In genomic region chr9:119365291-119366027, GRCh38 we compare ENCODE assay signal across 8 cellular contexts. TPM values are rescaled to one million over a fixed set of nuclear protein-coding genes. Genes with fewer than 3 reads are reported as not detected.
DNase-seq lines count a peak whose midpoint lies in the region; ATAC-seq and TF ChIP-seq lines count a peak whose summit lies in the region.
"Had no signal": no experiment of that assay in that cellular context is flagged by ENCODE, and none has a peak within 500 bp of the region (broad histone marks: within the 10 kb centered on the region; RNA-seq: fewer than 3 reads in every experiment).

No MANE protein-coding gene starts in this region.

- H4K20me1 ChIP-seq in Karpas-422 (ENCODE audit: insufficient read depth, low read depth, low read length), result no peaks in the 10 kb centered on the region

- no peak overlapping the region for H3K4me3 Mint-ChIP-seq in stimulated activated effector memory CD8-positive, alpha-beta T cell treated with anti-CD3 and anti-CD28 coated beads, Interleukin-12 subunit alpha, Interleukin-12 subunit beta, amount 100 ng/mL, for 72 hours
- H3K4me3 Mint-ChIP-seq: activated B cell treated with CpG ODN at 0.5 μM for 24 hours had no signal

- in situ Hi-C loops in G401 (cut with HindIII; ENCODE audit: low sequenced_read_pairs), result no loop called here

- no peaks in the 10 kb centered on the region for H3K4me1 Mint-ChIP-seq in stimulated activated effector memory CD8-positive, alpha-beta T cell treated with anti-CD3 and anti-CD28 coated beads, Interleukin-12 subunit alpha, Interleukin-12 subunit beta, amount 100 ng/mL, for 72 hours

- H3K4me2 ChIP-seq in Karpas-422 (ENCODE audit: low read depth, low read length, poor library complexity, severe bottlenecking), result no peak overlapping the region

- 18 to 23% methylated on average over 8 to 9 of the region's 9 CpGs for WGBS in esophagus squamous epithelium, 2 donors

- H3K9me3 Mint-ChIP-seq in stimulated activated effector memory CD8-positive, alpha-beta T cell treated with anti-CD3 and anti-CD28 coated beads, Interleukin-12 subunit alpha, Interleukin-12 subunit beta, amount 100 ng/mL, for 72 hours, result peaks cover 11% of the 10 kb centered on the region

- H3K36me3 Mint-ChIP-seq in stimulated activated effector memory CD8-positive, alpha-beta T cell treated with anti-CD3 and anti-CD28 coated beads, Interleukin-12 subunit alpha, Interleukin-12 subunit beta, amount 100 ng/mL, for 72 hours, result no peaks in the 10 kb centered on the region

- H3K9ac ChIP-seq in Karpas-422 (ENCODE audit: low read length), result no peak overlapping the region
- no peak overlapping the region for H3K9ac ChIP-seq in iPS-20b (ENCODE audit: low read depth, low read length)

- DNase-seq in G401 (ENCODE audit: low spot score) (peak; percentile 94), Karpas-422 (peak; percentile 73), SW480 (ENCODE audit: low spot score) (peak; percentile 28), esophagus squamous epithelium (lab: John Stamatoyannopoulos, UW) (no peak)
- DNase-seq in stimulated activated effector memory CD8-positive, alpha-beta T cell treated with anti-CD3 and anti-CD28 coated beads, Interleukin-12 subunit alpha, Interleukin-12 subunit beta, amount 100 ng/mL, for 72 hours (ENCODE audit: low spot score in 2 of 2), result no peak
- DNase-seq: activated B cell treated with CpG ODN at 0.5 μM for 24 hours had no signal

- no peak for TF ChIP-seq POLR2A in esophagus squamous epithelium (IDR thresholded peaks at IDR 0.05)

- ATAC-seq in GM21528 (IDR thresholded peaks at IDR 0.05; ENCODE audit: low FRiP score, unreplicated experiment), result no peak
- no peak for ATAC-seq in stimulated activated effector memory CD8-positive, alpha-beta T cell treated with anti-CD3 and anti-CD28 coated beads, Interleukin-12 subunit alpha, Interleukin-12 subunit beta, amount 100 ng/mL, for 72 hours

- H3K4me3 ChIP-seq in Karpas-422 (ENCODE audit: low read length) (no peak overlapping the region), iPS-20b (ENCODE audit: low read length) (peak overlapping the region; percentile 53), esophagus squamous epithelium (no peak overlapping the region)

- H3K27me3 ChIP-seq in Karpas-422 (ENCODE audit: low read length) (no peaks in the 10 kb centered on the region), iPS-20b (ENCODE audit: insufficient read depth, low read length) (peaks cover 38% of the 10 kb centered on the region), esophagus squamous epithelium (peaks cover 0 to 48% (median 10%) of the 10 kb centered on the region in 4 donors)

- H3K27ac ChIP-seq in Karpas-422 (ENCODE audit: low read length) (no peak overlapping the region), iPS-20b (ENCODE audit: low read length) (peak overlapping the region; percentile 60), esophagus squamous epithelium (no peak overlapping the region)

- H3K27ac Mint-ChIP-seq in stimulated activated effector memory CD8-positive, alpha-beta T cell treated with anti-CD3 and anti-CD28 coated beads, Interleukin-12 subunit alpha, Interleukin-12 subunit beta, amount 100 ng/mL, for 72 hours, result no peak overlapping the region
- H3K27ac Mint-ChIP-seq: activated B cell treated with CpG ODN at 0.5 μM for 24 hours had no signal

- H3K9me2 ChIP-seq in Karpas-422 (replicated peaks; ENCODE audit: insufficient read depth, low read length), result no peaks in the 10 kb centered on the region

- no peak overlapping the region for H2AFZ ChIP-seq in Karpas-422 (ENCODE audit: low read length)

- TF ChIP-seq CTCF in esophagus squamous epithelium (IDR thresholded peaks at IDR 0.05), result peak in 3 of 6 experiments; percentile 40 to 59 (median 43)

- H3K36me3 ChIP-seq in Karpas-422 (ENCODE audit: insufficient read depth, low read length) (no peaks in the 10 kb centered on the region), iPS-20b (ENCODE audit: insufficient read depth, low read depth, low read length) (no peaks in the 10 kb centered on the region), esophagus squamous epithelium (no peaks in the 10 kb centered on the region)

- H3K79me2 ChIP-seq in Karpas-422 (ENCODE audit: low read length), result no peaks in the 10 kb centered on the region

- H3K9me3 ChIP-seq in Karpas-422 (ENCODE audit: low read length) (no peaks in the 10 kb centered on the region), iPS-20b (ENCODE audit: insufficient read depth, low read depth, low read length) (no peaks in the 10 kb centered on the region), esophagus squamous epithelium (no peaks in the 10 kb centered on the region)

- intact Hi-C loops in esophagus squamous epithelium (cut with DNase I), result no loop called here

- no peaks in the 10 kb centered on the region for H3K4me1 ChIP-seq in Karpas-422 (ENCODE audit: low read length)
- peaks cover 28% of the 10 kb centered on the region for H3K4me1 ChIP-seq in iPS-20b (ENCODE audit: insufficient read depth, low read length)
- peaks cover 0 to 20% (median 10%) of the 10 kb centered on the region in 3 donors for H3K4me1 ChIP-seq in esophagus squamous epithelium

RNA-seq across cellular contexts. Expression of gene BRINP1, which starts 3.8 kb away (rescaled TPM):
- total RNA-seq in G401 (2014; rRNA removed; shearing (Covaris generic)), result not detected in 2 replicates
- total RNA-seq in Karpas-422 (2014; rRNA removed; shearing (Covaris generic); ENCODE audit: low replicate concordance), result not detected in 2 replicates
- 1 to 10 TPM in 2 of 4 donors, under 1 TPM in 2; 0.11 to 4.3 (median 0.78) TPM for total RNA-seq in esophagus squamous epithelium
- total RNA-seq: activated B cell treated with CpG ODN at 0.5 μM for 24 hours had no signal

Comparison
In these comparisons a context has a peak if more than half of its experiments do, and no peak if none do; other contexts are left out.
1. DNase-seq: peak in G401 (single experiment), Karpas-422 (single experiment) and SW480 (single experiment); none in esophagus squamous epithelium (single experiment) and stimulated activated effector memory CD8-positive, alpha-beta T cell treated with anti-CD3 and anti-CD28 coated beads, Interleukin-12 subunit alpha, Interleukin-12 subunit beta, amount 100 ng/mL, for 72 hours (0 of 2).